ENCODE assay signal across 18 cellular contexts in genomic region chr13:40609972-40610726, GRCh38. TPM values are rescaled to one million over a fixed set of nuclear protein-coding genes. Genes with fewer than 3 reads are reported as not detected.
DNase-seq lines count a peak whose midpoint lies in the region; ATAC-seq, FAIRE-seq and TF ChIP-seq lines count a peak whose summit lies in the region.
"Had no signal": no experiment of that assay in that cellular context is flagged by ENCODE, and none has a peak within 500 bp of the region (broad histone marks: within the 10 kb centered on the region; RNA-seq: fewer than 3 reads in every experiment).

No MANE protein-coding gene starts in this region.

- no peak for TF ChIP-seq POLR2A in GM12891 (IDR thresholded peaks at IDR 0.05; ENCODE audit: low read depth, low read length)

- H3K9me3 Mint-ChIP-seq in CD4-positive, alpha-beta memory T cell: no peaks in the 10 kb centered on the region
- peaks cover 0 to 3% (median 0%) of the 10 kb centered on the region in 11 donors for H3K9me3 Mint-ChIP-seq in naive thymus-derived CD4-positive, alpha-beta T cell
- H3K9me3 Mint-ChIP-seq: effector memory CD8-positive, alpha-beta T cell had no signal

- peaks cover 4 to 11% of the 10 kb centered on the region in 2 donors for H3K36me3 Mint-ChIP-seq in CD4-positive, alpha-beta memory T cell
- peaks cover 0 to 30% (median 7%) of the 10 kb centered on the region in 5 donors for H3K36me3 Mint-ChIP-seq in naive thymus-derived CD4-positive, alpha-beta T cell

- H3K4me3 Mint-ChIP-seq in CD4-positive, alpha-beta memory T cell: peak overlapping the region in 1 of 8 donors; percentile 7
- peak overlapping the region in 5 of 10 donors; percentile 21 to 39 (median 34) for H3K4me3 Mint-ChIP-seq in naive thymus-derived CD4-positive, alpha-beta T cell
- H3K4me3 Mint-ChIP-seq: effector memory CD8-positive, alpha-beta T cell had no signal

- POLR2A ChIA-PET in CD4-positive, alpha-beta memory T cell (lab: Charles Lee; ENCODE audit: partially characterized antibody): interaction anchor here (0.7 to 1.6 kb wide), 2 partner anchors 51 to 54 kb away, joined by 3 to 5 read pairs; no protein-coding TSS in a partner anchor
- POLR2A ChIA-PET in naive thymus-derived CD4-positive, alpha-beta T cell (lab: Charles Lee): interaction anchor here (0.6 kb wide), 1 partner anchor 827 kb away, joined by 3 read pairs; no protein-coding TSS in a partner anchor

- H3K4me1 Mint-ChIP-seq in CD4-positive, alpha-beta memory T cell: peaks cover 71 to 97% (median 87%) of the 10 kb centered on the region in 4 donors
- H3K4me1 Mint-ChIP-seq in naive thymus-derived CD4-positive, alpha-beta T cell: peaks cover 50 to 100% (median 96%) of the 10 kb centered on the region in 7 donors

- H3K9me3 ChIP-seq in CD4-positive, alpha-beta memory T cell (ENCODE audit: control insufficient read depth in 1 of 2, low read length in 2 of 2): no peaks in the 10 kb centered on the region
- no peaks in the 10 kb centered on the region for H3K9me3 ChIP-seq in colonic mucosa
- H3K9me3 ChIP-seq in naive thymus-derived CD4-positive, alpha-beta T cell (ENCODE audit: control insufficient read depth in 2 of 3, low read length in 3 of 3): no peaks in the 10 kb centered on the region
- H3K9me3 ChIP-seq: SJSA1 had no signal

- no peak overlapping the region for H3K27ac ChIP-seq in CD4-positive, alpha-beta memory T cell (ENCODE audit: low read depth, low read length)
- H3K27ac ChIP-seq in colonic mucosa: peak overlapping the region; percentile 15
- no peak overlapping the region for H3K27ac ChIP-seq in naive thymus-derived CD4-positive, alpha-beta T cell (ENCODE audit: low read depth, low read length)
- H3K27ac ChIP-seq: SJSA1 had no signal

- FAIRE-seq in GM12891 (lab: Jason Lieb, UNC): no peak
- FAIRE-seq: H54 had no signal

- no peaks in the 10 kb centered on the region for H3K36me3 ChIP-seq in CD4-positive, alpha-beta memory T cell (ENCODE audit: insufficient read depth, low read length)
- no peaks in the 10 kb centered on the region for H3K36me3 ChIP-seq in colonic mucosa
- no peaks in the 10 kb centered on the region for H3K36me3 ChIP-seq in naive thymus-derived CD4-positive, alpha-beta T cell (ENCODE audit: control insufficient read depth in 2 of 3, insufficient read depth in 3 of 3, low read length in 3 of 3)
- H3K36me3 ChIP-seq: SJSA1 had no signal

- intact Hi-C loops in CD4-positive, alpha-beta memory T cell (cut with micrococcal nuclease): loop anchor here (5.0 kb wide), 1 partner anchor 423 kb away; no protein-coding TSS in a partner anchor
- intact Hi-C loops in colonic mucosa (cut with DNase I): no loop called here
- intact Hi-C loops in naive thymus-derived CD4-positive, alpha-beta T cell (cut with micrococcal nuclease): loop anchor here in 1 of 2 donors (5.0 kb wide), 2 partner anchors 37 to 52 kb away; no protein-coding TSS in a partner anchor

- CTCF ChIA-PET in CD4-positive, alpha-beta memory T cell (lab: Charles Lee; ENCODE audit: partially characterized antibody): interaction anchor here (1.2 to 2.2 kb wide), 2 partner anchors 11 to 72 kb away, joined by 4 to 5 read pairs; no protein-coding TSS in a partner anchor
- CTCF ChIA-PET in naive thymus-derived CD4-positive, alpha-beta T cell (lab: Charles Lee): no interaction called here

- no peak for DNase-seq in CD4-positive, alpha-beta memory T cell
- peak; percentile 57 for DNase-seq in NCI-H1694 (lab: John Stamatoyannopoulos, UW)
- no peak for DNase-seq in colonic mucosa
- DNase-seq in naive thymus-derived CD4-positive, alpha-beta T cell: no peak
- no peak for DNase-seq in SHP77 treated with DMSO at 0.1 percent for 48 hours (lab: John Stamatoyannopoulos, UW)
- no peak for DNase-seq in GM12891 (ENCODE audit: insufficient read length, low spot score)
- DNase-seq: aorta; C1 segment of cervical spinal cord; effector memory CD8-positive, alpha-beta T cell; GF-D8; glutamatergic neuron; left cardiac atrium; NCI-H2081 treated with DMSO at 0.1 percent for 48 hours; NK-92 treated with Interleukin-12 subunit alpha and Interleukin-12 subunit beta, amount 100 ng/mL, for 24 hours had no signal

- H3K4me1 ChIP-seq in CD4-positive, alpha-beta memory T cell (ENCODE audit: insufficient read depth, low read length): peaks cover 96% of the 10 kb centered on the region
- H3K4me1 ChIP-seq in colonic mucosa: peaks cover 13% of the 10 kb centered on the region
- H3K4me1 ChIP-seq in naive thymus-derived CD4-positive, alpha-beta T cell (ENCODE audit: control insufficient read depth in 2 of 2, insufficient read depth in 2 of 2, low read length in 2 of 2): peaks cover 59 to 84% of the 10 kb centered on the region in 2 donors
- H3K4me1 ChIP-seq: SJSA1 had no signal

- ATAC-seq in naive thymus-derived CD4-positive, alpha-beta T cell: no peak
- no peak for ATAC-seq in GM21515 (IDR thresholded peaks at IDR 0.05; ENCODE audit: unreplicated experiment)
- ATAC-seq in HG03097 (IDR thresholded peaks at IDR 0.05; ENCODE audit: low FRiP score, unreplicated experiment): no peak
- ATAC-seq: effector memory CD8-positive, alpha-beta T cell; left cardiac atrium had no signal

- no peak overlapping the region for H3K4me3 ChIP-seq in CD4-positive, alpha-beta memory T cell (ENCODE audit: low read length in 2 of 2)
- no peak overlapping the region for H3K4me3 ChIP-seq in colonic mucosa
- no peak overlapping the region for H3K4me3 ChIP-seq in naive thymus-derived CD4-positive, alpha-beta T cell (ENCODE audit: low read length)
- H3K4me3 ChIP-seq: SJSA1 had no signal

- TF ChIP-seq CTCF in colonic mucosa (IDR thresholded peaks at IDR 0.05): no peak

- no peaks in the 10 kb centered on the region for H3K27me3 Mint-ChIP-seq in CD4-positive, alpha-beta memory T cell
- no peaks in the 10 kb centered on the region for H3K27me3 Mint-ChIP-seq in naive thymus-derived CD4-positive, alpha-beta T cell
- H3K27me3 Mint-ChIP-seq: effector memory CD8-positive, alpha-beta T cell had no signal

- no peaks in the 10 kb centered on the region for H3K27me3 ChIP-seq in CD4-positive, alpha-beta memory T cell (ENCODE audit: insufficient read depth, low read length)
- H3K27me3 ChIP-seq in colonic mucosa: no peaks in the 10 kb centered on the region
- H3K27me3 ChIP-seq in naive thymus-derived CD4-positive, alpha-beta T cell (ENCODE audit: control insufficient read depth in 2 of 2, insufficient read depth in 2 of 2, low read length in 2 of 2): no peaks in the 10 kb centered on the region
- H3K27me3 ChIP-seq: SJSA1 had no signal

- H3K27ac Mint-ChIP-seq in CD4-positive, alpha-beta memory T cell: peak overlapping the region; percentile 71 to 97 (median 89)
- H3K27ac Mint-ChIP-seq in naive thymus-derived CD4-positive, alpha-beta T cell: peak overlapping the region in 5 of 9 donors; percentile 6 to 35 (median 12)

- no peak overlapping the region for H3K9ac ChIP-seq in colonic mucosa (ENCODE audit: low read depth in 2 of 2, low read length in 2 of 2)

TF ChIP-seq in GM12891, 5 proteins besides CTCF, POLR2A, EP300 and RAD21:
- TF ChIP-seq SPI1 (IDR thresholded peaks at IDR 0.05; ENCODE audit: low read depth, low read length) (no peak), PAX5 (IDR thresholded peaks at IDR 0.05; ENCODE audit: insufficient read depth, low read length, severe bottlenecking) (no peak), POU2F2 (IDR thresholded peaks at IDR 0.05; ENCODE audit: low read depth, low read length) (no peak), TAF1 (IDR thresholded peaks at IDR 0.05; ENCODE audit: low read depth, low read length) (no peak), POLR2AphosphoS5 (IDR thresholded peaks at IDR 0.05; ENCODE audit: low read depth, low read length) (no peak)

RNA-seq across cellular contexts. Expression of gene FOXO1, which starts 56.3 kb away (rescaled TPM):
- 10 to 100 TPM; 68.0 to 68.4 TPM for total RNA-seq in CD4-positive, alpha-beta memory T cell
- polyA plus RNA-seq in CD4-positive, alpha-beta memory T cell: 10 to 100 TPM; 35.2 to 72.3 TPM
- 10 to 100 TPM; 15.7 to 26.4 TPM for total RNA-seq in colonic mucosa
- total RNA-seq in naive thymus-derived CD4-positive, alpha-beta T cell: 10 to 100 TPM; 36.4 to 97.6 (median 93.7) TPM
- 10 to 100 TPM; 66.3 to 71.9 TPM for polyA plus RNA-seq in naive thymus-derived CD4-positive, alpha-beta T cell
- 3.0 TPM for polyA plus RNA-seq in GM12891 (2012; ENCODE audit: low read depth, missing spikeins)
